Comparison of ENCODE assay signal across 16 cellular contexts in genomic region chr15:70160267-70160666, GRCh38.
DNase-seq lines count a peak whose midpoint lies in the region; ATAC-seq and TF ChIP-seq lines count a peak whose summit lies in the region.
"Had no signal": no experiment of that assay in that cellular context is flagged by ENCODE, and none has a peak within 500 bp of the region (broad histone marks: within the 10 kb centered on the region; RNA-seq: fewer than 3 reads in every experiment).

No MANE protein-coding gene starts in this region.

- no peaks in the 10 kb centered on the region for H3K36me3 ChIP-seq in smooth muscle cell (ENCODE audit: low read depth)
- H3K36me3 ChIP-seq: esophagus squamous epithelium, right atrium auricular region had no signal

- in situ Hi-C loops in SK-MEL-5 (cut with HindIII; ENCODE audit: low pct_unique_long_range_greater_than_20kb, low sequenced_read_pairs): no loop called here

- H3K4me3 ChIP-seq in foreskin fibroblast (ENCODE audit: low read depth in 1 of 2, low read length in 2 of 2) (no peak overlapping the region), smooth muscle cell (no peak overlapping the region)
- H3K4me3 ChIP-seq: esophagus squamous epithelium, lung, right atrium auricular region had no signal

- H3K27ac ChIP-seq in smooth muscle cell (ENCODE audit: low read depth): no peak overlapping the region
- H3K27ac ChIP-seq: esophagus squamous epithelium, right atrium auricular region had no signal

- peaks cover 12% of the 10 kb centered on the region for H3K4me1 ChIP-seq in smooth muscle cell (ENCODE audit: low read depth)

- no peak for TF ChIP-seq CTCF in foreskin fibroblast (IDR thresholded peaks at IDR 0.05; ENCODE audit: low read depth, low read length)
- no peak for TF ChIP-seq CTCF in smooth muscle cell (IDR thresholded peaks at IDR 0.05; ENCODE audit: borderline replicate concordance, insufficient read depth, poor library complexity, severe bottlenecking)

- no peaks in the 10 kb centered on the region for H3K79me2 ChIP-seq in smooth muscle cell (ENCODE audit: low read depth)

- ATAC-seq in GM21367 (IDR thresholded peaks at IDR 0.05; ENCODE audit: unreplicated experiment): no peak

- H3K4me2 ChIP-seq in smooth muscle cell: peak overlapping the region; percentile 56

- no peaks in the 10 kb centered on the region for H3K27me3 ChIP-seq in smooth muscle cell (ENCODE audit: low read depth)
- H3K27me3 ChIP-seq: right atrium auricular region had no signal

- 20% methylated on average over 1 of the region's 1 CpG for WGBS in smooth muscle cell (ENCODE audit: low lambda C conversion rate)

- no peaks in the 10 kb centered on the region for H3K9me3 ChIP-seq in smooth muscle cell (replicated peaks; ENCODE audit: low read depth)
- H3K9me3 ChIP-seq: right atrium auricular region had no signal

- no peak overlapping the region for H3K9ac ChIP-seq in smooth muscle cell (ENCODE audit: low read depth)

- peak; percentile 68 for DNase-seq in NK-92 treated with Interleukin-12 subunit alpha and Interleukin-12 subunit beta, amount 100 ng/mL, for 24 hours (lab: John Stamatoyannopoulos, UW)
- DNase-seq in NK-92 (lab: John Stamatoyannopoulos, UW; ENCODE audit: unreplicated experiment): no peak
- DNase-seq in SK-MEL-5 (ENCODE audit: low read depth, low spot score): peak; percentile 26
- peak; percentile 66 to 79 for DNase-seq in foreskin fibroblast
- DNase-seq in smooth muscle cell (lab: John Stamatoyannopoulos, UW; ENCODE audit: unreplicated experiment): no peak
- DNase-seq in NCI-H1436 (lab: John Stamatoyannopoulos, UW): no peak
- DNase-seq in globus pallidus (ENCODE audit: low spot score): no peak
- DNase-seq: activated CD4-positive, alpha-beta T cell treated with anti-CD3 and anti-CD28 coated beads, Interleukin-2, amount 10 ng/mL, durations not matched to agents 7 days and 5 days; CD8-positive, alpha-beta memory T cell; esophagus squamous epithelium; GF-D8; NCI-H146; stimulated activated CD4-positive, alpha-beta T cell treated with anti-CD3 and anti-CD28 coated beads, Interleukin-4, amount 100 ng/mL, for 4 hours had no signal

- H3F3A ChIP-seq in smooth muscle cell (ENCODE audit: low read depth): peaks cover 13% of the 10 kb centered on the region

- no peak overlapping the region for H2AFZ ChIP-seq in smooth muscle cell (ENCODE audit: low read depth)

- no peaks in the 10 kb centered on the region for H4K20me1 ChIP-seq in smooth muscle cell (ENCODE audit: low read depth)

Comparison
In these comparisons a context has a peak if more than half of its experiments do, and no peak if none do; other contexts are left out.
1. DNase-seq: peak in NK-92 treated with Interleukin-12 subunit alpha and Interleukin-12 subunit beta, amount 100 ng/mL, for 24 hours (single experiment), SK-MEL-5 (single experiment) and foreskin fibroblast (2 of 2); none in NK-92 (single experiment), smooth muscle cell (single experiment), NCI-H1436 (single experiment) and globus pallidus (single experiment).